In the genomic region with DNA sequence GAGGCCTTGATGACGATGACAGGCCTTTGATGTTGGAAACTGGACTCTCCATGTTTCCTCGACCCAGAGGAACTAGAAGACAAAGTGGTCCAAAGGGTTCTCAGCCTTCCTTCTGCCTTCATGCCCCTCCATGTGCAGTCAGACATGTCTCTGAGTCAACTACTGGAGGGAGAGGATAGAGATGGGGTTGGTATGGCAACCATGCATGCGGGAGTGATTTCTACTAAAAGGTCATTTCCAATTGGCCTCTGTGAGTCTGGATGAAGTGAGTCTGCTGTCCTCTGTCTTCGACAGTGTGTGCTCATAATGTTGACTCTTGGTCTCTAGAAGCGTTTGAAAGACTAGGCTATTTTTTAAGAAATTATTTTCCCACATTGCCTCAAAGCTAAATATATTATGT, we compare ENCODE assay signal across 10 cellular contexts. TPM values are rescaled to one million over a fixed set of nuclear protein-coding genes. Genes with fewer than 3 reads are reported as not detected.
DNase-seq lines count a peak whose midpoint lies in the region; ATAC-seq and TF ChIP-seq lines count a peak whose summit lies in the region.
"Had no signal": no experiment of that assay in that cellular context is flagged by ENCODE, and none has a peak within 500 bp of the region (broad histone marks: within the 10 kb centered on the region; RNA-seq: fewer than 3 reads in every experiment).

No MANE protein-coding gene starts in this region.

- DNase-seq in activated CD4-positive, alpha-beta T cell treated with anti-CD3 and anti-CD28 coated beads, Interleukin-2, amount 10 ng/mL, durations not matched to agents 24 days and 14 days = no peak
- no peak for DNase-seq in activated CD4-positive, alpha-beta T cell treated with anti-CD3 and anti-CD28 coated beads, Interleukin-2, amount 50 U/mL, for 4 hours
- DNase-seq in activated CD8-positive, alpha-beta T cell treated with anti-CD3 and anti-CD28 coated beads for 36 hours = peak; percentile 41
- DNase-seq in fibroblast of mammary gland (ENCODE audit: low read depth) (peak; percentile 67), anterior cingulate cortex (lab: John Stamatoyannopoulos, UW) (no peak)
- DNase-seq in effector CD4-positive, alpha-beta T cell = no peak
- no peak for DNase-seq in activated CD4-positive, CD25-positive, alpha-beta regulatory T cell treated with anti-CD3 and anti-CD28 coated beads, Interleukin-2, amount 50 U/mL, for 72 hours
- DNase-seq: thyroid gland had no signal

- H3K27me3 ChIP-seq in stomach smooth muscle (ENCODE audit: control insufficient read depth in 1 of 2, insufficient read depth in 2 of 2, low read length in 2 of 2) = no peaks in the 10 kb centered on the region
- H3K27me3 ChIP-seq: thyroid gland had no signal

- H3K4me1 ChIP-seq in stomach smooth muscle (ENCODE audit: control insufficient read depth, insufficient read depth, low read length) = peaks cover 20% of the 10 kb centered on the region

- CTCF ChIA-PET in activated CD8-positive, alpha-beta T cell treated with anti-CD3 and anti-CD28 coated beads for 36 hours (lab: Charles Lee) = interaction anchor here (0.8 to 2.5 kb wide), 8 partner anchors 9 to 88 kb away, joined by 3 to 11 read pairs (median 3); a partner anchor contains a TSS

- POLR2A ChIA-PET in activated CD8-positive, alpha-beta T cell treated with anti-CD3 and anti-CD28 coated beads for 36 hours (lab: Charles Lee) = interaction anchor here (0.6 to 1.9 kb wide), 4 partner anchors 8 to 37 kb away, joined by 3 to 13 read pairs (median 4); no protein-coding TSS in a partner anchor

- H3K4me1 Mint-ChIP-seq in activated CD4-positive, alpha-beta T cell treated with anti-CD3 and anti-CD28 coated beads, Interleukin-2, amount 10 ng/mL, durations not matched to agents 24 days and 14 days = peaks cover 39% of the 10 kb centered on the region
- peaks cover 67% of the 10 kb centered on the region for H3K4me1 Mint-ChIP-seq in activated CD8-positive, alpha-beta T cell treated with anti-CD3 and anti-CD28 coated beads for 36 hours (ENCODE audit: low read depth)

- no peaks in the 10 kb centered on the region for H3K9me3 ChIP-seq in stomach smooth muscle (ENCODE audit: control insufficient read depth in 2 of 2, low read length in 2 of 2)
- H3K9me3 ChIP-seq: thyroid gland had no signal

- H3K9ac ChIP-seq in stomach smooth muscle (ENCODE audit: low read length in 2 of 2) = no peak overlapping the region

- peak overlapping the region; percentile 60 for H3K27ac Mint-ChIP-seq in activated CD4-positive, alpha-beta T cell treated with anti-CD3 and anti-CD28 coated beads, Interleukin-2, amount 10 ng/mL, durations not matched to agents 24 days and 14 days
- H3K27ac Mint-ChIP-seq in activated CD8-positive, alpha-beta T cell treated with anti-CD3 and anti-CD28 coated beads for 36 hours = peak overlapping the region; percentile 96
- H3K27ac Mint-ChIP-seq: dendritic cell treated with granulocyte-macrophage colony-stimulating factor and Interleukin-4, amounts not matched to agents 40 ng/mL and 50 ng/mL, for 4 days had no signal

- H3K27me3 Mint-ChIP-seq in activated CD4-positive, alpha-beta T cell treated with anti-CD3 and anti-CD28 coated beads, Interleukin-2, amount 10 ng/mL, durations not matched to agents 24 days and 14 days = no peaks in the 10 kb centered on the region
- no peaks in the 10 kb centered on the region for H3K27me3 Mint-ChIP-seq in activated CD8-positive, alpha-beta T cell treated with anti-CD3 and anti-CD28 coated beads for 36 hours
- H3K27me3 Mint-ChIP-seq: dendritic cell treated with granulocyte-macrophage colony-stimulating factor and Interleukin-4, amounts not matched to agents 40 ng/mL and 50 ng/mL, for 4 days had no signal

- H3K27ac ChIP-seq in stomach smooth muscle (ENCODE audit: low read length) = peak overlapping the region; percentile 31
- H3K27ac ChIP-seq: thyroid gland had no signal

- H3K36me3 Mint-ChIP-seq in activated CD4-positive, alpha-beta T cell treated with anti-CD3 and anti-CD28 coated beads, Interleukin-2, amount 10 ng/mL, durations not matched to agents 24 days and 14 days (ENCODE audit: low read depth) = peaks cover 62% of the 10 kb centered on the region
- peaks cover 64% of the 10 kb centered on the region for H3K36me3 Mint-ChIP-seq in activated CD8-positive, alpha-beta T cell treated with anti-CD3 and anti-CD28 coated beads for 36 hours (ENCODE audit: low read depth)

- peak; percentile 40 for ATAC-seq in activated CD8-positive, alpha-beta T cell treated with anti-CD3 and anti-CD28 coated beads for 36 hours

- H3K9me3 Mint-ChIP-seq in activated CD4-positive, alpha-beta T cell treated with anti-CD3 and anti-CD28 coated beads, Interleukin-2, amount 10 ng/mL, durations not matched to agents 24 days and 14 days = no peaks in the 10 kb centered on the region
- no peaks in the 10 kb centered on the region for H3K9me3 Mint-ChIP-seq in activated CD8-positive, alpha-beta T cell treated with anti-CD3 and anti-CD28 coated beads for 36 hours
- H3K9me3 Mint-ChIP-seq: dendritic cell treated with granulocyte-macrophage colony-stimulating factor and Interleukin-4, amounts not matched to agents 40 ng/mL and 50 ng/mL, for 4 days had no signal

- peaks cover 8% of the 10 kb centered on the region in 2 donors for H3K36me3 ChIP-seq in stomach smooth muscle (ENCODE audit: control insufficient read depth in 2 of 2, insufficient read depth in 2 of 2, low read length in 2 of 2)

- H3K4me3 ChIP-seq in fibroblast of mammary gland (ENCODE audit: control insufficient read depth, low read depth, low read length) = no peak overlapping the region
- no peak overlapping the region for H3K4me3 ChIP-seq in stomach smooth muscle (ENCODE audit: low read length in 2 of 2)
- H3K4me3 ChIP-seq: thyroid gland had no signal

- H3K4me3 Mint-ChIP-seq in activated CD4-positive, alpha-beta T cell treated with anti-CD3 and anti-CD28 coated beads, Interleukin-2, amount 10 ng/mL, durations not matched to agents 24 days and 14 days = no peak overlapping the region
- H3K4me3 Mint-ChIP-seq in activated CD8-positive, alpha-beta T cell treated with anti-CD3 and anti-CD28 coated beads for 36 hours = no peak overlapping the region
- H3K4me3 Mint-ChIP-seq: dendritic cell treated with granulocyte-macrophage colony-stimulating factor and Interleukin-4, amounts not matched to agents 40 ng/mL and 50 ng/mL, for 4 days had no signal

- TF ChIP-seq CTCF in activated CD8-positive, alpha-beta T cell treated with anti-CD3 and anti-CD28 coated beads for 36 hours (IDR thresholded peaks at IDR 0.05) = no peak
- no peak for TF ChIP-seq CTCF in fibroblast of mammary gland (conservative IDR thresholded peaks at IDR 0.05; ENCODE audit: control insufficient read depth, insufficient read depth, low read depth, low read length)

- intact Hi-C loops in activated CD4-positive, alpha-beta T cell treated with anti-CD3 and anti-CD28 coated beads, Interleukin-2, amount 10 ng/mL, durations not matched to agents 24 days and 14 days (cut with micrococcal nuclease) = loop anchor here (1.0 kb wide), 1 partner anchor 21 kb away; no protein-coding TSS in a partner anchor
- intact Hi-C loops in activated CD8-positive, alpha-beta T cell treated with anti-CD3 and anti-CD28 coated beads for 36 hours (cut with micrococcal nuclease) = loop anchor here (5.0 kb wide), 1 partner anchor 35 kb away; no protein-coding TSS in a partner anchor

RNA-seq across cellular contexts. Expression of a gene that starts 29.2 kb away (rescaled TPM):
- total RNA-seq in activated CD4-positive, alpha-beta T cell treated with anti-CD3 and anti-CD28 coated beads, Interleukin-2, amount 10 ng/mL, durations not matched to agents 24 days and 14 days = 30.8 and 33.9 TPM in 2 replicates
- 10 to 100 TPM; 42.4 to 46.1 TPM for total RNA-seq in activated CD8-positive, alpha-beta T cell treated with anti-CD3 and anti-CD28 coated beads for 36 hours

Comparison
In these comparisons a context has a peak if more than half of its experiments do, and no peak if none do; other contexts are left out.
1. DNase-seq: peak in activated CD8-positive, alpha-beta T cell treated with anti-CD3 and anti-CD28 coated beads for 36 hours (single experiment) and fibroblast of mammary gland (single experiment); none in activated CD4-positive, alpha-beta T cell treated with anti-CD3 and anti-CD28 coated beads, Interleukin-2, amount 10 ng/mL, durations not matched to agents 24 days and 14 days (single experiment), activated CD4-positive, alpha-beta T cell treated with anti-CD3 and anti-CD28 coated beads, Interleukin-2, amount 50 U/mL, for 4 hours (0 of 2), effector CD4-positive, alpha-beta T cell (single experiment), activated CD4-positive, CD25-positive, alpha-beta regulatory T cell treated with anti-CD3 and anti-CD28 coated beads, Interleukin-2, amount 50 U/mL, for 72 hours (single experiment) and anterior cingulate cortex (0 of 58).